ENCODE assay signal across 23 cellular contexts in the genomic region with DNA sequence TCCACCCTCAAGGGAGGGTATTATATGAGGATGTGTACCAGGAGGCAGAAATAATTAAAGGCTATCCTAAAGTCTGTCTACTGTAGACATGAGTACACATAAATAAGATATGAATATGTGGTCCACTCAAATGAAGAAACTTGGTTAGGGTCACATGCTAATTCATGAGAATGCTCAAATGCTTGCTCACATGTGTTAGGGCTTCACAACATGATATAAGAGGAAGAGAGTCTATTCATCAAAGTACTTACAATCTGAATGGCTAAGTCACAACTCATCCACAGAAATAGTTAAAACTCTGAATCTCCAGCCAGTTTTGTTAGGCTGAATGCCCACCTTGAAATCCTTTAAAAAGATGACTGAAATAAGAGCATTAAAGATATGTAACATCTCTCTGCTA.
"Had no signal": no experiment of that assay in that cellular context is flagged by ENCODE, and none has a peak within 500 bp of the region (broad histone marks: within the 10 kb centered on the region; RNA-seq: fewer than 3 reads in every experiment).

No MANE protein-coding gene starts in this region.

- H3K9me3 Mint-ChIP-seq: dendritic cell treated with granulocyte-macrophage colony-stimulating factor and Interleukin-4, amounts not matched to agents 40 ng/mL and 50 ng/mL, for 4 days; effector memory CD8-positive, alpha-beta T cell; naive thymus-derived CD4-positive, alpha-beta T cell; stimulated activated naive B cell treated with anti-CD40 and anti-IgM and Interleukin-4, amounts not matched to agents 10 μg/mL and 1 μg/mL and 100 μg/mL, for 72 hours; stimulated activated naive CD8-positive, alpha-beta T cell treated with anti-CD3 and anti-CD28 coated beads, Interleukin-15, amount 100 ng/mL, for 72 hours had no signal

- H3K36me3 Mint-ChIP-seq: naive thymus-derived CD4-positive, alpha-beta T cell; stimulated activated naive B cell treated with anti-CD40 and anti-IgM and Interleukin-4, amounts not matched to agents 10 μg/mL and 1 μg/mL and 100 μg/mL, for 72 hours had no signal

- H3K4me1 ChIP-seq: esophagus muscularis mucosa, psoas muscle, transverse colon had no signal

- H3K27me3 ChIP-seq: esophagus muscularis mucosa, foreskin keratinocyte, neutrophil, right lobe of liver, transverse colon had no signal

- DNase-seq: effector memory CD8-positive, alpha-beta T cell; foreskin keratinocyte; head of caudate nucleus; hippocampal formation; left colon; left ventricle myocardium superior; mesendoderm; naive thymus-derived CD4-positive, alpha-beta T cell; psoas muscle; retina; right lobe of liver; stimulated activated CD4-positive, alpha-beta T cell treated with anti-CD3 and anti-CD28 coated beads, Interleukin-15, amount 100 ng/mL, for 24 hours; stimulated activated CD4-positive, alpha-beta T cell treated with anti-CD3 and anti-CD28 coated beads, Interleukin-1b, Interleukin-23, amount 100 ng/mL, for 48 hours; stimulated activated CD4-positive, alpha-beta T cell treated with anti-CD3 and anti-CD28 coated beads, Interleukin-4, amount 100 ng/mL, for 24 hours; stimulated activated naive B cell treated with anti-CD40 and anti-IgM and Interleukin-4, amounts not matched to agents 10 μg/mL and 1 μg/mL and 100 μg/mL, for 72 hours; stimulated activated naive CD8-positive, alpha-beta T cell treated with anti-CD3 and anti-CD28 coated beads, Interleukin-15, amount 100 ng/mL, for 72 hours; transverse colon had no signal

- ATAC-seq: effector memory CD8-positive, alpha-beta T cell; foreskin keratinocyte; left colon; naive thymus-derived CD4-positive, alpha-beta T cell; psoas muscle; stimulated activated naive B cell treated with anti-CD40 and anti-IgM and Interleukin-4, amounts not matched to agents 10 μg/mL and 1 μg/mL and 100 μg/mL, for 72 hours; stimulated activated naive CD8-positive, alpha-beta T cell treated with anti-CD3 and anti-CD28 coated beads, Interleukin-15, amount 100 ng/mL, for 72 hours had no signal

- H3K4me3 Mint-ChIP-seq: dendritic cell treated with granulocyte-macrophage colony-stimulating factor and Interleukin-4, amounts not matched to agents 40 ng/mL and 50 ng/mL, for 4 days; effector memory CD8-positive, alpha-beta T cell; naive thymus-derived CD4-positive, alpha-beta T cell; stimulated activated naive B cell treated with anti-CD40 and anti-IgM and Interleukin-4, amounts not matched to agents 10 μg/mL and 1 μg/mL and 100 μg/mL, for 72 hours; stimulated activated naive CD8-positive, alpha-beta T cell treated with anti-CD3 and anti-CD28 coated beads, Interleukin-15, amount 100 ng/mL, for 72 hours had no signal

- H3K27ac ChIP-seq: epithelial cell of prostate, esophagus muscularis mucosa, foreskin keratinocyte, neutrophil, psoas muscle, thoracic aorta, transverse colon had no signal

- H3K9me3 ChIP-seq: esophagus muscularis mucosa, neutrophil, psoas muscle, right lobe of liver, thoracic aorta, transverse colon had no signal

- H3K27me3 Mint-ChIP-seq: dendritic cell treated with granulocyte-macrophage colony-stimulating factor and Interleukin-4, amounts not matched to agents 40 ng/mL and 50 ng/mL, for 4 days; effector memory CD8-positive, alpha-beta T cell; stimulated activated naive B cell treated with anti-CD40 and anti-IgM and Interleukin-4, amounts not matched to agents 10 μg/mL and 1 μg/mL and 100 μg/mL, for 72 hours had no signal

- H3K36me3 ChIP-seq: esophagus muscularis mucosa, neutrophil, right lobe of liver, thoracic aorta, transverse colon had no signal

- H3K4me3 ChIP-seq: esophagus muscularis mucosa, lung, psoas muscle, right lobe of liver, thoracic aorta, transverse colon had no signal

- H3K27ac Mint-ChIP-seq: dendritic cell treated with granulocyte-macrophage colony-stimulating factor and Interleukin-4, amounts not matched to agents 40 ng/mL and 50 ng/mL, for 4 days; effector memory CD8-positive, alpha-beta T cell; naive thymus-derived CD4-positive, alpha-beta T cell; stimulated activated naive B cell treated with anti-CD40 and anti-IgM and Interleukin-4, amounts not matched to agents 10 μg/mL and 1 μg/mL and 100 μg/mL, for 72 hours; stimulated activated naive CD8-positive, alpha-beta T cell treated with anti-CD3 and anti-CD28 coated beads, Interleukin-15, amount 100 ng/mL, for 72 hours had no signal
